Comparison of ENCODE assay signal across 8 cellular contexts in the genomic region with DNA sequence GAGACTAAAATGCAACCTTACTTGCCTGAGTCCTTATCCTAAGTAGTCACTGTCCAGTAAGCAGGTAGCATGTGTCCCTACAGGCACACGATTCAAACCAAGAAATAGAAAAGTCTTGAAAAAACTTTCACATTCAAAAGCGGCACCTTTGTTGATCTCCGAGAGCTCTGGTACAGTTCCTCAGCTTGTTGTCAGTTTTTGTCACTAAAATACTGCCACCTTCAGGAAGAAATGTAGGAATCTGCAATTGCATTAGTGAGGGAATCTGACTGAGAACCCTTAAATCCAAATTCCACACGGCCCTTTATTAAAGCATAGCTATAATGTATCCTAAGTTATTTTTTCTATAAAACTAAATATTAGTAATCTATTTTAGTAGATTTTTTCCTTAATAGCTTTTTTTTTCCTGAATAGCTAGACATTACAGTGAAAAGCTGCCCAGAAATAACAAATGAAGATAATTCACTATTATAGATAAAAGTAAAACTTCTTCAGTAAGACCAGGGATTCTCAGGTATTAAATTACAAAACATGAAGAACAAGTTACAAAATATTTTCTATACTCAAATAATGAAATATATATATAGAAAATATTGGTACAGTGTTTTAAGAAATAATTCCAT. TPM values are rescaled to one million over a fixed set of nuclear protein-coding genes. Genes with fewer than 3 reads are reported as not detected.
DNase-seq lines count a peak whose midpoint lies in the region; ATAC-seq, FAIRE-seq and TF ChIP-seq lines count a peak whose summit lies in the region.

No MANE protein-coding gene starts in this region.

- H3K4me1 ChIP-seq in keratinocyte (ENCODE audit: control insufficient read depth, extremely low read depth, insufficient read depth, low read length): peaks cover 13% of the 10 kb centered on the region
- peaks cover 0 to 6% (median 0%) of the 10 kb centered on the region in 4 donors for H3K4me1 ChIP-seq in stomach

- H3K27me3 ChIP-seq in keratinocyte (ENCODE audit: control insufficient read depth, extremely low read depth, insufficient read depth, low read length) (no peaks in the 10 kb centered on the region), stomach (no peaks in the 10 kb centered on the region)

- H3K9me3 ChIP-seq in keratinocyte (ENCODE audit: control insufficient read depth, low read depth, low read length) (no peaks in the 10 kb centered on the region), stomach (no peaks in the 10 kb centered on the region)

- dilution Hi-C loops in keratinocyte (cut with MboI; ENCODE audit: extremely low pct_ligation_motif_present, low sequenced_read_pairs): no loop called here

- DNase-seq in NCI-H1436 (lab: John Stamatoyannopoulos, UW): peak; percentile 59
- no peak for DNase-seq in NCI-H1436 treated with DMSO at 0.1 percent for 48 hours (lab: John Stamatoyannopoulos, UW)
- peak; percentile 75 for DNase-seq in NOMO-1 treated with DMSO at 0.1 percent for 48 hours (lab: John Stamatoyannopoulos, UW; ENCODE audit: unreplicated experiment)
- DNase-seq in brain pericyte (ENCODE audit: low read depth, low spot score): peak; percentile 11
- DNase-seq in keratinocyte (ENCODE audit: low read depth, low spot score): peak; percentile 15
- DNase-seq in stomach: no peak

- no peak overlapping the region for H3K27ac ChIP-seq in keratinocyte (ENCODE audit: control insufficient read depth, insufficient read depth, low read length)
- no peak overlapping the region for H3K27ac ChIP-seq in stomach

- no peak for TF ChIP-seq EP300 in stomach (IDR thresholded peaks at IDR 0.05)

- H3K36me3 ChIP-seq in keratinocyte (ENCODE audit: control insufficient read depth in 2 of 2, extremely low read depth in 1 of 2, insufficient read depth in 2 of 2, low read length in 2 of 2) (no peaks in the 10 kb centered on the region), stomach (no peaks in the 10 kb centered on the region)

- no peak overlapping the region for H3K9ac ChIP-seq in keratinocyte (ENCODE audit: control insufficient read depth, extremely low read depth, insufficient read depth, low read length)

- no peaks in the 10 kb centered on the region for H4K20me1 ChIP-seq in keratinocyte (ENCODE audit: control insufficient read depth, extremely low read depth, insufficient read depth, low read length)

- H3K4me2 ChIP-seq in keratinocyte (ENCODE audit: control insufficient read depth, extremely low read depth, insufficient read depth, low read depth, low read length): peak overlapping the region; percentile 77

- intact Hi-C loops in stomach (cut with DNase I; ENCODE audit: low total_unique reads): no loop called here

- peak overlapping the region in 2 of 3 experiments; percentile 18 to 22 for H3K4me3 ChIP-seq in keratinocyte (ENCODE audit: control insufficient read depth in 2 of 3, extremely low read depth in 1 of 3, insufficient read depth in 2 of 3, low read depth in 1 of 3, low read length in 3 of 3)
- no peak overlapping the region for H3K4me3 ChIP-seq in stomach

- H2AFZ ChIP-seq in keratinocyte (ENCODE audit: control insufficient read depth, low read length): peak overlapping the region; percentile 81

- no peaks in the 10 kb centered on the region for H3K9me1 ChIP-seq in keratinocyte (ENCODE audit: control insufficient read depth, extremely low read depth, insufficient read depth, low read length)

- H3K79me2 ChIP-seq in keratinocyte (ENCODE audit: control insufficient read depth, insufficient read depth, low read length): no peaks in the 10 kb centered on the region

- WGBS in stomach, 5 donors: 0 to 3% (median 1%) methylated on average over 4 of the region's 4 CpGs

- ATAC-seq in GM19463 (IDR thresholded peaks at IDR 0.05; ENCODE audit: unreplicated experiment) (peak; percentile 80), HG03460 (IDR thresholded peaks at IDR 0.05; ENCODE audit: unreplicated experiment) (peak; percentile 84)

- peak; percentile 86 for FAIRE-seq in keratinocyte (lab: Jason Lieb, UNC)

- TF ChIP-seq CTCF in keratinocyte (optimal IDR thresholded peaks at IDR 0.05 in 1 of 3, IDR thresholded peaks at IDR 0.05 in 1 of 3, conservative IDR thresholded peaks at IDR 0.05 in 1 of 3; ENCODE audit: extremely low read depth in 1 of 3, insufficient read depth in 2 of 3, low read length in 3 of 3) (peak; percentile 37 to 67 (median 50)), stomach (IDR thresholded peaks at IDR 0.05) (peak in 4 of 7 experiments; percentile 44 to 66 (median 52))

- no peak for TF ChIP-seq POLR2A in stomach (IDR thresholded peaks at IDR 0.05)

RNA-seq across cellular contexts. Expression of gene CCDC54, which starts 44.0 kb away (rescaled TPM):
- polyA plus RNA-seq in keratinocyte (not detected in 3 replicates), stomach (not detected)
- polyA plus RNA-seq in keratinocyte (2011; ENCODE audit: low read depth): not detected
- not detected in 2 replicates for polyA plus RNA-seq in keratinocyte (2011; cell fraction: cytosol; rRNA removed)
- polyA plus RNA-seq in keratinocyte (2011; cell fraction: nucleus; rRNA removed): not detected in 2 replicates
- not detected in 2 replicates for polyA plus RNA-seq in keratinocyte (2012; ENCODE audit: low replicate concordance)
- polyA minus RNA-seq in keratinocyte: not detected in 3 replicates
- polyA minus RNA-seq in keratinocyte (2011; cell fraction: cytosol; rRNA and poly(A)+ RNA removed): not detected
- polyA minus RNA-seq in keratinocyte (2011; cell fraction: nucleus; rRNA and poly(A)+ RNA removed): not detected in 2 replicates
- total RNA-seq in stomach: not detected

Comparison
In these comparisons a context has a peak if more than half of its experiments do, and no peak if none do; other contexts are left out.
1. DNase-seq: peak in NCI-H1436 (single experiment), NOMO-1 treated with DMSO at 0.1 percent for 48 hours (single experiment), brain pericyte (single experiment) and keratinocyte (single experiment); none in NCI-H1436 treated with DMSO at 0.1 percent for 48 hours (single experiment) and stomach (single experiment).
2. H3K4me3 ChIP-seq: peak in keratinocyte (2 of 3); none in stomach (0 of 4).